Comparison of ENCODE assay signal across 1 cellular context in the genomic region with DNA sequence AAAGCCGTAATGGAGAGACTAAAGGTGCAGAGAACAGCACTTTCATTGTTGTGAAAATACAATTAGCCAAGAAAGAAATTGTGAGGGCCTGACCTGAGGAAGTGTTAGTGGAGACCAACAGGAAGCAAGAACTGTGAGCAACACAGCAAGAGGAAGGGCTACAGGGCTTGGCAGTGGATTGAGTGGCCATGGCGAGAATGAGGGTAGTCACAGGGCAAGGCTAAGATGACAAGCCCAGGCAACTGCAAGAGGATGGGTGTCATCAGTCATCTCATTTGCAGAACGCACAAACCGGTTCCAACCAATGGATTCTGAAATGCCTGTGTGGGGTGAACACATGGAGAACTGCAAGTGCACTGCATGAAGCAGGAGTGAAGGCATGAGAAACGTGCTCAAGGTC.
TF ChIP-seq lines count a peak whose summit lies in the region.

No MANE protein-coding gene starts in this region.

TF ChIP-seq in GM23338, 12 proteins besides CTCF, POLR2A, EP300 and RAD21:
- TF ChIP-seq ZNF331 (CRISPR knock-in tag; IDR thresholded peaks at IDR 0.05; ENCODE audit: low read depth) (no peak), STAT1 (IDR thresholded peaks at IDR 0.05; ENCODE audit: unreplicated experiment) (no peak), ZNF114 (CRISPR knock-in tag; IDR thresholded peaks at IDR 0.05) (no peak), POLR2AphosphoS5 (IDR thresholded peaks at IDR 0.05; ENCODE audit: low read depth) (no peak), JUNB (IDR thresholded peaks at IDR 0.05; ENCODE audit: unreplicated experiment) (no peak), EZH2 (IDR thresholded peaks at IDR 0.05; ENCODE audit: low read depth, unreplicated experiment) (no peak), CREB1 (CRISPR knock-in tag; IDR thresholded peaks at IDR 0.05; ENCODE audit: low read depth) (no peak), NANOG (IDR thresholded peaks at IDR 0.05; ENCODE audit: borderline replicate concordance) (no peak), EZH2phosphoT487 (IDR thresholded peaks at IDR 0.05; ENCODE audit: unreplicated experiment) (no peak)
- TF ChIP-seq, protein P1, sequence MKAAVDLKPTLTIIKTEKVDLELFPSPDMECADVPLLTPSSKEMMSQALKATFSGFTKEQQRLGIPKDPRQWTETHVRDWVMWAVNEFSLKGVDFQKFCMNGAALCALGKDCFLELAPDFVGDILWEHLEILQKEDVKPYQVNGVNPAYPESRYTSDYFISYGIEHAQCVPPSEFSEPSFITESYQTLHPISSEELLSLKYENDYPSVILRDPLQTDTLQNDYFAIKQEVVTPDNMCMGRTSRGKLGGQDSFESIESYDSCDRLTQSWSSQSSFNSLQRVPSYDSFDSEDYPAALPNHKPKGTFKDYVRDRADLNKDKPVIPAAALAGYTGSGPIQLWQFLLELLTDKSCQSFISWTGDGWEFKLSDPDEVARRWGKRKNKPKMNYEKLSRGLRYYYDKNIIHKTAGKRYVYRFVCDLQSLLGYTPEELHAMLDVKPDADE (IDR thresholded peaks at IDR 0.05) = no peak
- TF ChIP-seq, protein P2, sequence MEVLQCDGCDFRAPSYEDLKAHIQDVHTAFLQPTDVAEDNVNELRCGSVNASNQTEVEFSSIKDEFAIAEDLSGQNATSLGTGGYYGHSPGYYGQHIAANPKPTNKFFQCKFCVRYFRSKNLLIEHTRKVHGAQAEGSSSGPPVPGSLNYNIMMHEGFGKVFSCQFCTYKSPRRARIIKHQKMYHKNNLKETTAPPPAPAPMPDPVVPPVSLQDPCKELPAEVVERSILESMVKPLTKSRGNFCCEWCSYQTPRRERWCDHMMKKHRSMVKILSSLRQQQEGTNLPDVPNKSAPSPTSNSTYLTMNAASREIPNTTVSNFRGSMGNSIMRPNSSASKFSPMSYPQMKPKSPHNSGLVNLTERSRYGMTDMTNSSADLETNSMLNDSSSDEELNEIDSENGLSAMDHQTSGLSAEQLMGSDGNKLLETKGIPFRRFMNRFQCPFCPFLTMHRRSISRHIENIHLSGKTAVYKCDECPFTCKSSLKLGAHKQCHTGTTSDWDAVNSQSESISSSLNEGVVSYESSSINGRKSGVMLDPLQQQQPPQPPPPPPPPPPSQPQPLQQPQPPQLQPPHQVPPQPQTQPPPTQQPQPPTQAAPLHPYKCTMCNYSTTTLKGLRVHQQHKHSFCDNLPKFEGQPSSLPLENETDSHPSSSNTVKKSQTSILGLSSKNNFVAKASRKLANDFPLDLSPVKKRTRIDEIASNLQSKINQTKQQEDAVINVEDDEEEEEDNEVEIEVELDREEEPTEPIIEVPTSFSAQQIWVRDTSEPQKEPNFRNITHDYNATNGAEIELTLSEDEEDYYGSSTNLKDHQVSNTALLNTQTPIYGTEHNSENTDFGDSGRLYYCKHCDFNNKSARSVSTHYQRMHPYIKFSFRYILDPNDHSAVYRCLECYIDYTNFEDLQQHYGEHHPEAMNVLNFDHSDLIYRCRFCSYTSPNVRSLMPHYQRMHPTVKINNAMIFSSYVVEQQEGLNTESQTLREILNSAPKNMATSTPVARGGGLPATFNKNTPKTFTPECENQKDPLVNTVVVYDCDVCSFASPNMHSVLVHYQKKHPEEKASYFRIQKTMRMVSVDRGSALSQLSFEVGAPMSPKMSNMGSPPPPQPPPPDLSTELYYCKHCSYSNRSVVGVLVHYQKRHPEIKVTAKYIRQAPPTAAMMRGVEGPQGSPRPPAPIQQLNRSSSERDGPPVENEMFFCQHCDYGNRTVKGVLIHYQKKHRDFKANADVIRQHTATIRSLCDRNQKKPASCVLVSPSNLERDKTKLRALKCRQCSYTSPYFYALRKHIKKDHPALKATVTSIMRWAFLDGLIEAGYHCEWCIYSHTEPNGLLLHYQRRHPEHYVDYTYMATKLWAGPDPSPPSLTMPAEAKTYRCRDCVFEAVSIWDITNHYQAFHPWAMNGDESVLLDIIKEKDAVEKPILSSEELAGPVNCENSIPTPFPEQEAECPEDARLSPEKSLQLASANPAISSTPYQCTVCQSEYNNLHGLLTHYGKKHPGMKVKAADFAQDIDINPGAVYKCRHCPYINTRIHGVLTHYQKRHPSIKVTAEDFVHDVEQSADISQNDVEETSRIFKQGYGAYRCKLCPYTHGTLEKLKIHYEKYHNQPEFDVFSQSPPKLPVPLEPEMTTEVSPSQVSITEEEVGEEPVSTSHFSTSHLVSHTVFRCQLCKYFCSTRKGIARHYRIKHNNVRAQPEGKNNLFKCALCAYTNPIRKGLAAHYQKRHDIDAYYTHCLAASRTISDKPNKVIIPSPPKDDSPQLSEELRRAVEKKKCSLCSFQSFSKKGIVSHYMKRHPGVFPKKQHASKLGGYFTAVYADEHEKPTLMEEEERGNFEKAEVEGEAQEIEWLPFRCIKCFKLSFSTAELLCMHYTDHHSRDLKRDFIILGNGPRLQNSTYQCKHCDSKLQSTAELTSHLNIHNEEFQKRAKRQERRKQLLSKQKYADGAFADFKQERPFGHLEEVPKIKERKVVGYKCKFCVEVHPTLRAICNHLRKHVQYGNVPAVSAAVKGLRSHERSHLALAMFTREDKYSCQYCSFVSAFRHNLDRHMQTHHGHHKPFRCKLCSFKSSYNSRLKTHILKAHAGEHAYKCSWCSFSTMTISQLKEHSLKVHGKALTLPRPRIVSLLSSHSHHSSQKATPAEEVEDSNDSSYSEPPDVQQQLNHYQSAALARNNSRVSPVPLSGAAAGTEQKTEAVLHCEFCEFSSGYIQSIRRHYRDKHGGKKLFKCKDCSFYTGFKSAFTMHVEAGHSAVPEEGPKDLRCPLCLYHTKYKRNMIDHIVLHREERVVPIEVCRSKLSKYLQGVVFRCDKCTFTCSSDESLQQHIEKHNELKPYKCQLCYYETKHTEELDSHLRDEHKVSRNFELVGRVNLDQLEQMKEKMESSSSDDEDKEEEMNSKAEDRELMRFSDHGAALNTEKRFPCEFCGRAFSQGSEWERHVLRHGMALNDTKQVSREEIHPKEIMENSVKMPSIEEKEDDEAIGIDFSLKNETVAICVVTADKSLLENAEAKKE (CRISPR knock-in tag; IDR thresholded peaks at IDR 0.05) = no peak
- TF ChIP-seq, protein P3, sequence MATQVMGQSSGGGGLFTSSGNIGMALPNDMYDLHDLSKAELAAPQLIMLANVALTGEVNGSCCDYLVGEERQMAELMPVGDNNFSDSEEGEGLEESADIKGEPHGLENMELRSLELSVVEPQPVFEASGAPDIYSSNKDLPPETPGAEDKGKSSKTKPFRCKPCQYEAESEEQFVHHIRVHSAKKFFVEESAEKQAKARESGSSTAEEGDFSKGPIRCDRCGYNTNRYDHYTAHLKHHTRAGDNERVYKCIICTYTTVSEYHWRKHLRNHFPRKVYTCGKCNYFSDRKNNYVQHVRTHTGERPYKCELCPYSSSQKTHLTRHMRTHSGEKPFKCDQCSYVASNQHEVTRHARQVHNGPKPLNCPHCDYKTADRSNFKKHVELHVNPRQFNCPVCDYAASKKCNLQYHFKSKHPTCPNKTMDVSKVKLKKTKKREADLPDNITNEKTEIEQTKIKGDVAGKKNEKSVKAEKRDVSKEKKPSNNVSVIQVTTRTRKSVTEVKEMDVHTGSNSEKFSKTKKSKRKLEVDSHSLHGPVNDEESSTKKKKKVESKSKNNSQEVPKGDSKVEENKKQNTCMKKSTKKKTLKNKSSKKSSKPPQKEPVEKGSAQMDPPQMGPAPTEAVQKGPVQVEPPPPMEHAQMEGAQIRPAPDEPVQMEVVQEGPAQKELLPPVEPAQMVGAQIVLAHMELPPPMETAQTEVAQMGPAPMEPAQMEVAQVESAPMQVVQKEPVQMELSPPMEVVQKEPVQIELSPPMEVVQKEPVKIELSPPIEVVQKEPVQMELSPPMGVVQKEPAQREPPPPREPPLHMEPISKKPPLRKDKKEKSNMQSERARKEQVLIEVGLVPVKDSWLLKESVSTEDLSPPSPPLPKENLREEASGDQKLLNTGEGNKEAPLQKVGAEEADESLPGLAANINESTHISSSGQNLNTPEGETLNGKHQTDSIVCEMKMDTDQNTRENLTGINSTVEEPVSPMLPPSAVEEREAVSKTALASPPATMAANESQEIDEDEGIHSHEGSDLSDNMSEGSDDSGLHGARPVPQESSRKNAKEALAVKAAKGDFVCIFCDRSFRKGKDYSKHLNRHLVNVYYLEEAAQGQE (IDR thresholded peaks at IDR 0.05; ENCODE audit: unreplicated experiment) = no peak
